ENCODE assay signal across 13 cellular contexts in genomic region chr10:21927601-21928000, GRCh38.
DNase-seq lines count a peak whose midpoint lies in the region; TF ChIP-seq lines count a peak whose summit lies in the region.
"Had no signal": no experiment of that assay in that cellular context is flagged by ENCODE, and none has a peak within 500 bp of the region (broad histone marks: within the 10 kb centered on the region; RNA-seq: fewer than 3 reads in every experiment).

No MANE protein-coding gene starts in this region.

- peak overlapping the region; percentile 77 for H2AK5ac ChIP-seq in mesenchymal stem cell (ENCODE audit: low read length, severe bottlenecking)

- peaks cover 8% of the 10 kb centered on the region for H3K79me1 ChIP-seq in mesenchymal stem cell (replicated peaks; ENCODE audit: low read length, poor library complexity, severe bottlenecking)

- H3K4me2 ChIP-seq in mesenchymal stem cell (ENCODE audit: low read length, poor library complexity, severe bottlenecking): peak overlapping the region; percentile 58

- H3K27ac ChIP-seq in mesenchymal stem cell (ENCODE audit: low read length, poor library complexity, severe bottlenecking): peak overlapping the region; percentile 98
- H3K27ac ChIP-seq: RWPE1 had no signal

- no peak for TF ChIP-seq EP300 in Ishikawa (IDR thresholded peaks at IDR 0.05; ENCODE audit: borderline replicate concordance)

- no peak overlapping the region for H3K9ac ChIP-seq in mesenchymal stem cell (ENCODE audit: low read length)

- no peak overlapping the region for H2AFZ ChIP-seq in mesenchymal stem cell (ENCODE audit: low read depth, low read length)

- TF ChIP-seq CTCF in AG04449 (IDR thresholded peaks at IDR 0.05; ENCODE audit: insufficient read depth, low read length, missing control alignments) (no peak), chondrocyte (IDR thresholded peaks at IDR 0.05) (no peak)

- no peak for TF ChIP-seq RAD21 in Ishikawa (IDR thresholded peaks at IDR 0.05; ENCODE audit: low read depth)

- no peak overlapping the region for H3K18ac ChIP-seq in mesenchymal stem cell (ENCODE audit: low read depth in 1 of 2, low read length in 2 of 2)

- H3K4me3 Mint-ChIP-seq in chondrocyte (ENCODE audit: unreplicated experiment): no peak overlapping the region
- H3K4me3 Mint-ChIP-seq: activated naive CD4-positive, alpha-beta T cell treated with anti-CD3 and anti-CD28 coated beads, Interleukin-2, amount 10 ng/mL, durations not matched to agents 7 days and 5 days; naive thymus-derived CD8-positive, alpha-beta T cell had no signal

- WGBS in mesenchymal stem cell: 30% methylated on average over 2 of the region's 2 CpGs

- peaks cover 3% of the 10 kb centered on the region for H3K4me1 ChIP-seq in mesenchymal stem cell (ENCODE audit: control insufficient read depth, insufficient read depth, low read depth, low read length)

- no peak overlapping the region for H2BK120ac ChIP-seq in mesenchymal stem cell (ENCODE audit: low read depth, low read length)

- no peak overlapping the region for H3K23ac ChIP-seq in mesenchymal stem cell (ENCODE audit: low read length in 2 of 2)

- no peak overlapping the region for H4K91ac ChIP-seq in mesenchymal stem cell (ENCODE audit: low read length)

- CTCF ChIA-PET in AG04449 (lab: Yijun Ruan, JAX): no interaction called here

- H4K8ac ChIP-seq in mesenchymal stem cell (ENCODE audit: low read length): no peak overlapping the region

- H3K9me3 Mint-ChIP-seq in chondrocyte (ENCODE audit: low read depth): no peaks in the 10 kb centered on the region
- H3K9me3 Mint-ChIP-seq: activated naive CD4-positive, alpha-beta T cell treated with anti-CD3 and anti-CD28 coated beads, Interleukin-2, amount 10 ng/mL, durations not matched to agents 7 days and 5 days; naive thymus-derived CD8-positive, alpha-beta T cell had no signal

- no peaks in the 10 kb centered on the region for H3K27me3 ChIP-seq in mesenchymal stem cell (ENCODE audit: control insufficient read depth in 1 of 2, insufficient read depth in 1 of 2, low read length in 2 of 2)

- no peaks in the 10 kb centered on the region for H3K36me3 ChIP-seq in mesenchymal stem cell (ENCODE audit: control insufficient read depth in 1 of 2, insufficient read depth in 2 of 2, low read depth in 1 of 2, low read length in 2 of 2)

- H3K14ac ChIP-seq in mesenchymal stem cell (ENCODE audit: low read length in 2 of 2): no peak overlapping the region

- H2BK12ac ChIP-seq in mesenchymal stem cell (ENCODE audit: low read length in 2 of 2): no peak overlapping the region

- H2BK15ac ChIP-seq in mesenchymal stem cell (ENCODE audit: low read depth, poor library complexity, severe bottlenecking): no peak overlapping the region

- H3K9me3 ChIP-seq in mesenchymal stem cell (ENCODE audit: control insufficient read depth, low read length): no peaks in the 10 kb centered on the region

- no peaks in the 10 kb centered on the region for H3K36me3 Mint-ChIP-seq in chondrocyte (ENCODE audit: low read depth)
- H3K36me3 Mint-ChIP-seq: activated naive CD4-positive, alpha-beta T cell treated with anti-CD3 and anti-CD28 coated beads, Interleukin-2, amount 10 ng/mL, durations not matched to agents 7 days and 5 days had no signal

- H2BK5ac ChIP-seq in mesenchymal stem cell (ENCODE audit: low read depth, low read length, poor library complexity, severe bottlenecking): no peak overlapping the region

- DNase-seq in AG04449 (ENCODE audit: low read depth, low spot score) (peak; percentile 72), chondrocyte (ENCODE audit: low spot score) (no peak), mesenchymal stem cell (peak; percentile 63), NCI-H2227 (lab: John Stamatoyannopoulos, UW; ENCODE audit: unreplicated experiment) (no peak), Ammon's horn (ENCODE audit: low spot score) (no peak), cortex of kidney (lab: John Stamatoyannopoulos, UW) (no peak)
- no peak for DNase-seq in effector CD8-positive, alpha-beta T cell (lab: John Stamatoyannopoulos, UW)
- DNase-seq: activated naive CD4-positive, alpha-beta T cell treated with anti-CD3 and anti-CD28 coated beads, Interleukin-2, amount 10 ng/mL, durations not matched to agents 7 days and 5 days; naive thymus-derived CD8-positive, alpha-beta T cell; NCI-H1105 treated with DMSO at 0.1 percent for 48 hours; NCI-H524 had no signal

- peak overlapping the region; percentile 89 for H3K27ac Mint-ChIP-seq in chondrocyte (ENCODE audit: unreplicated experiment)
- H3K27ac Mint-ChIP-seq: activated naive CD4-positive, alpha-beta T cell treated with anti-CD3 and anti-CD28 coated beads, Interleukin-2, amount 10 ng/mL, durations not matched to agents 7 days and 5 days; naive thymus-derived CD8-positive, alpha-beta T cell had no signal

- POLR2A ChIA-PET in AG04449 (lab: Yijun Ruan, JAX): no interaction called here

- no peaks in the 10 kb centered on the region for H3K27me3 Mint-ChIP-seq in chondrocyte (ENCODE audit: low read depth)
- H3K27me3 Mint-ChIP-seq: activated naive CD4-positive, alpha-beta T cell treated with anti-CD3 and anti-CD28 coated beads, Interleukin-2, amount 10 ng/mL, durations not matched to agents 7 days and 5 days; naive thymus-derived CD8-positive, alpha-beta T cell had no signal

- peaks cover 45% of the 10 kb centered on the region for H3K4me1 Mint-ChIP-seq in chondrocyte (ENCODE audit: low read depth)
- H3K4me1 Mint-ChIP-seq: activated naive CD4-positive, alpha-beta T cell treated with anti-CD3 and anti-CD28 coated beads, Interleukin-2, amount 10 ng/mL, durations not matched to agents 7 days and 5 days had no signal

- H3K4me3 ChIP-seq in AG04449 (ENCODE audit: low read depth, low read length): no peak overlapping the region
- H3K4me3 ChIP-seq in mesenchymal stem cell (ENCODE audit: insufficient read depth in 1 of 2, low read depth in 1 of 2, low read length in 2 of 2): no peak overlapping the region

- H3K4ac ChIP-seq in mesenchymal stem cell (ENCODE audit: low read depth in 1 of 2, low read length in 2 of 2): no peak overlapping the region

TF ChIP-seq in Ishikawa, 13 proteins besides CTCF, POLR2A, EP300 and RAD21:
- 0 out of 2 replicates have a peak, but pooled peaks have one; percentile 8 for TF ChIP-seq TEAD4 (IDR thresholded peaks at IDR 0.05)
- no peak for TF ChIP-seq EGR1 (IDR thresholded peaks at IDR 0.05)

Comparison
In these comparisons a context has a peak if more than half of its experiments do, and no peak if none do; other contexts are left out.
1. DNase-seq: peak in AG04449 (single experiment) and mesenchymal stem cell (single experiment); none in chondrocyte (single experiment), NCI-H2227 (single experiment), effector CD8-positive, alpha-beta T cell (single experiment), Ammon's horn (single experiment) and cortex of kidney (single experiment).